2 cellular contexts compared by ENCODE assay signal in genomic region chr19:16265890-16266585, GRCh38.
TF ChIP-seq lines count a peak whose summit lies in the region.

No MANE protein-coding gene starts in this region.

TF ChIP-seq in HepG2, 621 proteins besides CTCF, POLR2A, EP300 and RAD21:
- TF ChIP-seq ZNF207 (IDR thresholded peaks at IDR 0.05; ENCODE audit: borderline replicate concordance) (no peak), ZMYM3 (CRISPR knock-in tag; IDR thresholded peaks at IDR 0.05) (peak; percentile 52; the same call in 1 of the 2 replicates), RARG (CRISPR knock-in tag; IDR thresholded peaks at IDR 0.05; ENCODE audit: low read depth) (no peak), PBX2 (CRISPR knock-in tag; IDR thresholded peaks at IDR 0.05) (no peak), RFXAP (CRISPR knock-in tag; IDR thresholded peaks at IDR 0.05; ENCODE audit: borderline replicate concordance) (no peak), SATB2 (CRISPR knock-in tag; IDR thresholded peaks at IDR 0.05) (no peak), ZNF629 (CRISPR knock-in tag; conservative IDR thresholded peaks at IDR 0.05) (peak; percentile 61), HOXD1 (CRISPR knock-in tag; IDR thresholded peaks at IDR 0.05) (no peak)
TF ChIP-seq in HepG2: peak in this region for 2.

TF ChIP-seq in H1, 55 proteins besides CTCF, POLR2A, EP300 and RAD21:
- TF ChIP-seq CHD7 (IDR thresholded peaks at IDR 0.05; ENCODE audit: insufficient replicate concordance, low read length) (no peak), KDM1A (IDR thresholded peaks at IDR 0.05; ENCODE audit: borderline replicate concordance, low read length) (peak; percentile 57; the same call in 1 of the 2 replicates), SP2 (IDR thresholded peaks at IDR 0.05; ENCODE audit: low read length) (no peak), TAF7 (optimal IDR thresholded peaks at IDR 0.05; ENCODE audit: borderline replicate concordance, low read depth, low read length) (no peak)
